Comparison of ENCODE assay signal across 8 cellular contexts in genomic region chr11:62575156-62575555, GRCh38. TPM values are rescaled to one million over a fixed set of nuclear protein-coding genes. Genes with fewer than 3 reads are reported as not detected.
DNase-seq lines count a peak whose midpoint lies in the region; TF ChIP-seq lines count a peak whose summit lies in the region.

No MANE protein-coding gene starts in this region.

- H3K4me3 ChIP-seq in AG09309 (ENCODE audit: control insufficient read depth, low read depth, low read length) (peak overlapping the region; percentile 74), HUES6 (ENCODE audit: low read depth, low read length) (peak overlapping the region; percentile 70), mucosa of rectum (ENCODE audit: low read length in 2 of 2) (peak overlapping the region; percentile 71 to 93)

- no peak for DNase-seq in AG09309 (ENCODE audit: low read depth)
- peak; percentile 37 for DNase-seq in cerebellum (ENCODE audit: low spot score)
- DNase-seq in activated effector memory CD4-positive, alpha-beta T cell treated with Interleukin-2 at 50 U/mL for 16 hours, result no peak
- DNase-seq in NCI-H1436 (lab: John Stamatoyannopoulos, UW), result no peak
- no peak for DNase-seq in cerebellar cortex (ENCODE audit: low spot score)
- DNase-seq in stimulated activated CD4-positive, alpha-beta T cell treated with anti-CD3 and anti-CD28 coated beads, Interleukin-1b, Interleukin-23, amount 100 ng/mL, for 48 hours, result no peak

- H3K9me3 ChIP-seq in HUES6 (ENCODE audit: control insufficient read depth, insufficient read depth, low read depth, low read length) (no peaks in the 10 kb centered on the region), mucosa of rectum (ENCODE audit: control insufficient read depth in 2 of 2, low read length in 2 of 2) (no peaks in the 10 kb centered on the region)

- H3K36me3 ChIP-seq in HUES6 (ENCODE audit: control insufficient read depth, insufficient read depth, low read length) (peaks cover 70% of the 10 kb centered on the region), mucosa of rectum (ENCODE audit: control insufficient read depth in 2 of 2, insufficient read depth in 2 of 2, low read length in 2 of 2) (peaks cover 26 to 41% of the 10 kb centered on the region in 2 donors)

- H3K27ac ChIP-seq in HUES6 (ENCODE audit: low read depth, low read length) (no peak overlapping the region), mucosa of rectum (ENCODE audit: low read depth in 2 of 2, low read length in 2 of 2) (peak overlapping the region; percentile 91 to 93)

- no peak for TF ChIP-seq CTCF in AG09309 (IDR thresholded peaks at IDR 0.05; ENCODE audit: control insufficient read depth, insufficient read depth, low read depth, low read length, missing control alignments)

- H3K27me3 ChIP-seq in HUES6 (ENCODE audit: control insufficient read depth, insufficient read depth, low read length) (no peaks in the 10 kb centered on the region), mucosa of rectum (ENCODE audit: control insufficient read depth in 2 of 2, insufficient read depth in 2 of 2, low read length in 2 of 2) (no peaks in the 10 kb centered on the region)

- H3K4me1 ChIP-seq in HUES6 (ENCODE audit: control insufficient read depth, insufficient read depth, low read length) (peaks cover 18% of the 10 kb centered on the region), mucosa of rectum (ENCODE audit: control insufficient read depth in 2 of 2, insufficient read depth in 2 of 2, low read length in 2 of 2) (peaks cover 26 to 27% of the 10 kb centered on the region in 2 donors)

- H3K9ac ChIP-seq in HUES6 (ENCODE audit: low read length) (peak overlapping the region; percentile 85), mucosa of rectum (ENCODE audit: low read depth in 1 of 2, low read length in 2 of 2) (peak overlapping the region; percentile 95)

RNA-seq across cellular contexts. Expression of gene EEF1G, which starts 1.5 kb away (rescaled TPM):
- total RNA-seq in cerebellum, result 784 TPM

RNA-seq across cellular contexts. Expression of gene TUT1, which starts 16.2 kb away (rescaled TPM):
- 6.3 TPM for total RNA-seq in cerebellum

RNA-seq across cellular contexts. Expression of gene MTA2, which starts 26.5 kb away (rescaled TPM):
- total RNA-seq in cerebellum, result 72.5 TPM

RNA-seq across cellular contexts. Expression of gene AHNAK, which starts 28.6 kb away (rescaled TPM):
- total RNA-seq in cerebellum, result 57.3 TPM

RNA-seq across cellular contexts. Expression of gene EML3, which starts 37.4 kb away (rescaled TPM):
- total RNA-seq in cerebellum, result 5.6 TPM
